Comparison of ENCODE assay signal across 8 cellular contexts in the genomic region with DNA sequence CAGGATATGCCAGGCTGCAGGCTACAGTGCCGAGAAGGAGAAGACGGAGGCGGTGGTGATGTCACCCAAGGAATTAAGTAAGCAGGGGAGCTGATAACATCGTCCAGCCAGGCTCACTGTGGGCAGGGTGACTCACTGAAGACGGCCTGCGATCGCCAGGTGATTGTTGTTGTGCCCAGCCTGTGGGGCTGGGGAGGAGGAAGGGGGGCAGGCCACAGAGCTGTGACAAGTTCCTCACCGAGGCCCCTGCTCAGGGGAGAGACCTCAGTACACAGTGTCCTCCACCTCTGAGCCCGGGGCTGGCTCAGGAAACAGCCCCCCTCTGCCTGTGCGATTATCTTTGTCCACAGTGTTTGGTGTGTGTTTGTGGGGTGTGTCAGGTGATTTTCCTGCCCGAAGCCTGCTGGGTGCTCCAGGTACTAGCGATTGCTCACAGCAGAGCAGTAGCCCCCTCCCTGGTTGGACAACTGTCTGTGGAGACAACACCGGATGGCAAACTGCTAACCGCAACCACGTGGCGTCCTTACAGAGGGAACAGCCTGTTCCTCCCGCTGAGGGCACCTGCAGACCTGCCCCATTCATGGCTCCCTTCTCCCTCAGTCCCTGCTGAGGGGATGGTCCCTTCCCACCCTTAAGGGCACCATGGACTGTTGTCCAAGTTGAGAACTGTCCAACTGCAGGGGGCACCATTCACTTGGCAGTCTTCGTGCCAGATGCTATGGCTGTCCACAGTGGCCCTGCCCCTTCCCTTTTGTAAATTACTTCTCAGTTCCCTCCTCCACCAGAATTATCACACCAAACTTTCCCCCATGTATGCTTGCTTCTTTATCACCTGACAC.
DNase-seq lines count a peak whose midpoint lies in the region; ATAC-seq and TF ChIP-seq lines count a peak whose summit lies in the region.

No MANE protein-coding gene starts in this region.

- peak; percentile 30 to 57 for TF ChIP-seq POLR2A in Peyer's patch (IDR thresholded peaks at IDR 0.05)

- no peaks in the 10 kb centered on the region for H3K9me3 Mint-ChIP-seq in osteocyte (ENCODE audit: unreplicated experiment)

- H3K36me3 ChIP-seq in Peyer's patch (no peaks in the 10 kb centered on the region), thymus (ENCODE audit: control insufficient read depth, insufficient read depth) (no peaks in the 10 kb centered on the region)

- H3K4me1 ChIP-seq in Peyer's patch = peaks cover 36 to 78% (median 77%) of the 10 kb centered on the region in 4 donors
- H3K4me1 ChIP-seq in thymus (ENCODE audit: control insufficient read depth, insufficient read depth, low read length) = peaks cover 80% of the 10 kb centered on the region

- H3K9me3 ChIP-seq in Peyer's patch (no peaks in the 10 kb centered on the region), thymus (ENCODE audit: control insufficient read depth) (no peaks in the 10 kb centered on the region)

- H3K27ac ChIP-seq in Peyer's patch = peak overlapping the region; percentile 88 to 94 (median 92)
- H3K27ac ChIP-seq in thymus (ENCODE audit: low read depth) = peak overlapping the region; percentile 100

- no peaks in the 10 kb centered on the region for H3K36me3 Mint-ChIP-seq in osteocyte (ENCODE audit: unreplicated experiment)

- TF ChIP-seq CTCF in GM12873 (IDR thresholded peaks at IDR 0.05; ENCODE audit: insufficient read depth, low read depth, low read length, missing control alignments) = peak; percentile 63
- TF ChIP-seq CTCF in Peyer's patch (IDR thresholded peaks at IDR 0.05) = peak; percentile 23 to 69 (median 62)
- TF ChIP-seq CTCF in fibroblast of pulmonary artery (IDR thresholded peaks at IDR 0.05; ENCODE audit: low read length, missing control alignments) = peak; percentile 45
- TF ChIP-seq CTCF in osteocyte (IDR thresholded peaks at IDR 0.05) = peak; percentile 59

- WGBS in thymus = 9% methylated on average over 18 of the region's 18 CpGs

- H3K27me3 Mint-ChIP-seq in osteocyte (ENCODE audit: unreplicated experiment) = no peaks in the 10 kb centered on the region

- ATAC-seq in HG02981 (IDR thresholded peaks at IDR 0.05; ENCODE audit: unreplicated experiment) = peak; percentile 37

- peaks cover 26% of the 10 kb centered on the region for H3K4me1 Mint-ChIP-seq in osteocyte (ENCODE audit: unreplicated experiment)

- peak; percentile 91 to 99 (median 98) for DNase-seq in Peyer's patch
- DNase-seq in activated T-helper 1 cell treated with anti-CD3 and anti-CD28 coated beads, Interleukin-2, amount 50 U/mL, for 16 hours (ENCODE audit: low read depth in 1 of 2, low spot score in 1 of 2) = peak; percentile 63 to 68
- DNase-seq in fibroblast of pulmonary artery (ENCODE audit: low read depth) = peak; percentile 87
- no peak for DNase-seq in osteocyte (ENCODE audit: extremely low spot score, unreplicated experiment)
- no peak for DNase-seq in middle frontal gyrus (ENCODE audit: extremely low spot score, low spot score)

- peak overlapping the region in 2 of 4 donors; percentile 15 to 31 for H3K4me3 ChIP-seq in Peyer's patch
- no peak overlapping the region for H3K4me3 ChIP-seq in fibroblast of pulmonary artery (replicated peaks; ENCODE audit: low read depth, low read length)
- peak overlapping the region; percentile 45 for H3K4me3 ChIP-seq in thymus (ENCODE audit: low read length)

- H3K4me3 Mint-ChIP-seq in osteocyte (ENCODE audit: unreplicated experiment) = no peak overlapping the region

- H3K27me3 ChIP-seq in Peyer's patch (no peaks in the 10 kb centered on the region), thymus (ENCODE audit: control insufficient read depth, insufficient read depth) (no peaks in the 10 kb centered on the region)

- no peak overlapping the region for H3K27ac Mint-ChIP-seq in osteocyte (ENCODE audit: unreplicated experiment)

Comparison
In these comparisons a context has a peak if more than half of its experiments do, and no peak if none do; other contexts are left out.
1. DNase-seq: peak in Peyer's patch (3 of 3), activated T-helper 1 cell treated with anti-CD3 and anti-CD28 coated beads, Interleukin-2, amount 50 U/mL, for 16 hours (2 of 2) and fibroblast of pulmonary artery (single experiment); none in osteocyte (single experiment) and middle frontal gyrus (single experiment).
2. Peak in every context shown above with its lines, with median percentiles within 50 percentile points of each other: CTCF ChIP-seq.